1 cellular context compared by ENCODE assay signal in the genomic region with DNA sequence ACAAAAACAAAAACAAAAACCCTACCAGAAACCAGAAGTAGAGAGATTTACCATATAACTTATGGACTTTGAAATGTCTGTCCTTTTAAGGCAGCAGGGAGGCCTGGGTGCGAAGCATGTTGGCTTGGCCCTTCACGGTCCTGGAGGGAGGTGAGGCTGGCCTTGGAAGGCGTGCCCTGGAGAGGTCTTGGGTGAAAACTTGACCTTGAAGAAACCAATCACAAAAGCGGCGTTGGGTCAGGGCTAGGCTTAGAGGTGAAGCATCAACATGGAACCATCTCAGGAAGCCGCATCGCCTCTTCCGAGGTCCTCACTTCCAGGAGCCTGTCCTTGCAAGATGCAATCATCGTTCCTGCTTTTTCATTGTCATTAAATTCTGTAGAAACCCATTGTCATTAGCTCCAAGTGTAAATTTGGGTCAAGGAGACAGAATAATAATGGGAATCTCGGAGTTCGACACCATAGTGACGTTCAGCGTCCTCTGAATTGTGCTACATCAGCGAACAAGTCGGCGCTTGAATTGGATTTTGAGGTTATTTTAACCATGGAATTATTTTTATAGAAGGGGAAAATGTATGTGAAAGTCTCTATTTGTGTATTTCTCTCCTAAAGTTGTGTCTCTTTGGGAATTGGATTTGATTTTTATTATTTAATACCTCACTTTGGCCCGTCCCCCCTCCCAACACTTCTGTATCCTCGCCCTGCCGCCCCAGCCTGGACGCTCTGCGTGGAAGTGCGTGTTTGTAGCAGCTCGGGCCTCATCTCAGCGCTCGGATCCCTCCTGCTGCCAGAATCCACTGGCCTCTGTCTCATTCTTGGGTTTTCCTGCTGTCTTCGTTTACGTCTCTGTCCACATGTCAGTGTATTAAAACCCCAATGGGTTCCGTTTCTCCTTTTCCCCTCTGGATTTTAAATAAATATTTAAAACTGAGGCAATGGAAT.
TF ChIP-seq lines count a peak whose summit lies in the region.

No MANE protein-coding gene starts in this region.

TF ChIP-seq in GM23338, 12 proteins besides CTCF, POLR2A, EP300 and RAD21:
- no peak for TF ChIP-seq POLR2AphosphoS5 (IDR thresholded peaks at IDR 0.05; ENCODE audit: low read depth)
- no peak for TF ChIP-seq CREB1 (CRISPR knock-in tag; IDR thresholded peaks at IDR 0.05; ENCODE audit: low read depth)
- no peak for TF ChIP-seq ZNF331 (CRISPR knock-in tag; IDR thresholded peaks at IDR 0.05; ENCODE audit: low read depth)
- TF ChIP-seq, protein P1, sequence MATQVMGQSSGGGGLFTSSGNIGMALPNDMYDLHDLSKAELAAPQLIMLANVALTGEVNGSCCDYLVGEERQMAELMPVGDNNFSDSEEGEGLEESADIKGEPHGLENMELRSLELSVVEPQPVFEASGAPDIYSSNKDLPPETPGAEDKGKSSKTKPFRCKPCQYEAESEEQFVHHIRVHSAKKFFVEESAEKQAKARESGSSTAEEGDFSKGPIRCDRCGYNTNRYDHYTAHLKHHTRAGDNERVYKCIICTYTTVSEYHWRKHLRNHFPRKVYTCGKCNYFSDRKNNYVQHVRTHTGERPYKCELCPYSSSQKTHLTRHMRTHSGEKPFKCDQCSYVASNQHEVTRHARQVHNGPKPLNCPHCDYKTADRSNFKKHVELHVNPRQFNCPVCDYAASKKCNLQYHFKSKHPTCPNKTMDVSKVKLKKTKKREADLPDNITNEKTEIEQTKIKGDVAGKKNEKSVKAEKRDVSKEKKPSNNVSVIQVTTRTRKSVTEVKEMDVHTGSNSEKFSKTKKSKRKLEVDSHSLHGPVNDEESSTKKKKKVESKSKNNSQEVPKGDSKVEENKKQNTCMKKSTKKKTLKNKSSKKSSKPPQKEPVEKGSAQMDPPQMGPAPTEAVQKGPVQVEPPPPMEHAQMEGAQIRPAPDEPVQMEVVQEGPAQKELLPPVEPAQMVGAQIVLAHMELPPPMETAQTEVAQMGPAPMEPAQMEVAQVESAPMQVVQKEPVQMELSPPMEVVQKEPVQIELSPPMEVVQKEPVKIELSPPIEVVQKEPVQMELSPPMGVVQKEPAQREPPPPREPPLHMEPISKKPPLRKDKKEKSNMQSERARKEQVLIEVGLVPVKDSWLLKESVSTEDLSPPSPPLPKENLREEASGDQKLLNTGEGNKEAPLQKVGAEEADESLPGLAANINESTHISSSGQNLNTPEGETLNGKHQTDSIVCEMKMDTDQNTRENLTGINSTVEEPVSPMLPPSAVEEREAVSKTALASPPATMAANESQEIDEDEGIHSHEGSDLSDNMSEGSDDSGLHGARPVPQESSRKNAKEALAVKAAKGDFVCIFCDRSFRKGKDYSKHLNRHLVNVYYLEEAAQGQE (IDR thresholded peaks at IDR 0.05; ENCODE audit: unreplicated experiment), result no peak
- TF ChIP-seq JUNB (IDR thresholded peaks at IDR 0.05; ENCODE audit: unreplicated experiment), result no peak
- TF ChIP-seq STAT1 (IDR thresholded peaks at IDR 0.05; ENCODE audit: unreplicated experiment), result no peak
- TF ChIP-seq EZH2phosphoT487 (IDR thresholded peaks at IDR 0.05; ENCODE audit: unreplicated experiment), result no peak
- no peak for TF ChIP-seq ZNF462 (CRISPR knock-in tag; IDR thresholded peaks at IDR 0.05)
- no peak for TF ChIP-seq EZH2 (IDR thresholded peaks at IDR 0.05; ENCODE audit: low read depth, unreplicated experiment)
- no peak for TF ChIP-seq ZNF114 (CRISPR knock-in tag; IDR thresholded peaks at IDR 0.05)
- no peak for TF ChIP-seq NANOG (IDR thresholded peaks at IDR 0.05; ENCODE audit: borderline replicate concordance)
- TF ChIP-seq, protein P2, sequence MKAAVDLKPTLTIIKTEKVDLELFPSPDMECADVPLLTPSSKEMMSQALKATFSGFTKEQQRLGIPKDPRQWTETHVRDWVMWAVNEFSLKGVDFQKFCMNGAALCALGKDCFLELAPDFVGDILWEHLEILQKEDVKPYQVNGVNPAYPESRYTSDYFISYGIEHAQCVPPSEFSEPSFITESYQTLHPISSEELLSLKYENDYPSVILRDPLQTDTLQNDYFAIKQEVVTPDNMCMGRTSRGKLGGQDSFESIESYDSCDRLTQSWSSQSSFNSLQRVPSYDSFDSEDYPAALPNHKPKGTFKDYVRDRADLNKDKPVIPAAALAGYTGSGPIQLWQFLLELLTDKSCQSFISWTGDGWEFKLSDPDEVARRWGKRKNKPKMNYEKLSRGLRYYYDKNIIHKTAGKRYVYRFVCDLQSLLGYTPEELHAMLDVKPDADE (IDR thresholded peaks at IDR 0.05), result no peak
